8 cellular contexts compared by ENCODE assay signal in the genomic region with DNA sequence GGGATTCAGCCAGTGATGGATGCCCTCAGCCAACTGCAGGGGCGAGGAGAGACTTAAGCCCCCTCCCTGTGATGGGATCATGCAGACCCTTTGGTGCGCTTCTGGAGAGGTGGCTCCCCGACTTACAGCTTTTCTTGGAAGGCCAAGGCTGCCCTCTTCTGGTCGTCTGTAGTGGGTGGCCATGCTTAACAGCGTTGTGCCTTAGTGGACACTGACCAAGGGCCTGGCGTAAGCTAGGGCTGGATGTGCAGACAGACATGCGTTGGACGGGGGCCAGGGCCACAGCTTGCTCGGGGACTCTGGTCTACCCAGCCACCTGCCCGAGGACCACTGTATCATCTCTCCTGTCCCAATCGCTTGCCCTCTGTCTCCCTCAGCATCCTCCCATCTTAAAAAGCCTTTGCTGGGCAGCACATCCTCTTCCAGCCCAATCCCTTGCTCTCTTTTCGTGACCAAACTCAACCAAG. TPM values are rescaled to one million over a fixed set of nuclear protein-coding genes. Genes with fewer than 3 reads are reported as not detected.
DNase-seq lines count a peak whose midpoint lies in the region; ATAC-seq and TF ChIP-seq lines count a peak whose summit lies in the region.

No MANE protein-coding gene starts in this region.

- 0 out of 2 replicates have a peak, but pooled peaks cover 4% of the 10 kb centered on the region for H3K36me3 Mint-ChIP-seq in HFFc6 (ENCODE audit: low read depth)
- no peaks in the 10 kb centered on the region for H3K36me3 Mint-ChIP-seq in activated naive CD8-positive, alpha-beta T cell treated with anti-CD3 and anti-CD28 coated beads, Interleukin-2, amount 50 U/mL, for 24 hours (ENCODE audit: low read depth)

- peaks cover 31% of the 10 kb centered on the region for H3K4me1 Mint-ChIP-seq in HFFc6 (ENCODE audit: low read depth)
- H3K4me1 Mint-ChIP-seq in activated naive CD8-positive, alpha-beta T cell treated with anti-CD3 and anti-CD28 coated beads, Interleukin-2, amount 50 U/mL, for 24 hours = peaks cover 24% of the 10 kb centered on the region

- H3K4me1 ChIP-seq in NT2/D1 (ENCODE audit: insufficient read depth, insufficient read length) = peaks cover 5% of the 10 kb centered on the region
- peaks cover 10% of the 10 kb centered on the region for H3K4me1 ChIP-seq in osteoblast (ENCODE audit: insufficient read depth, low read length)

- H3K27ac ChIP-seq in C4-2B (no peak overlapping the region), osteoblast (ENCODE audit: low read depth, low read length) (no peak overlapping the region)

- no peaks in the 10 kb centered on the region for H3K9me3 Mint-ChIP-seq in HFFc6
- H3K9me3 Mint-ChIP-seq in activated naive CD8-positive, alpha-beta T cell treated with anti-CD3 and anti-CD28 coated beads, Interleukin-2, amount 50 U/mL, for 24 hours = no peaks in the 10 kb centered on the region

- peaks cover 24% of the 10 kb centered on the region for H3K27me3 ChIP-seq in NT2/D1 (ENCODE audit: insufficient read depth, insufficient read length)
- H3K27me3 ChIP-seq in osteoblast (ENCODE audit: insufficient read depth, low read length) = no peaks in the 10 kb centered on the region

- no peak overlapping the region for H3K27ac Mint-ChIP-seq in HFFc6
- H3K27ac Mint-ChIP-seq in activated naive CD8-positive, alpha-beta T cell treated with anti-CD3 and anti-CD28 coated beads, Interleukin-2, amount 50 U/mL, for 24 hours = no peak overlapping the region

- no peaks in the 10 kb centered on the region for H3K79me2 ChIP-seq in osteoblast (ENCODE audit: insufficient read depth, low read length)

- H3K27me3 Mint-ChIP-seq in HFFc6 (ENCODE audit: insufficient read depth) = peaks cover 5% of the 10 kb centered on the region
- no peaks in the 10 kb centered on the region for H3K27me3 Mint-ChIP-seq in activated naive CD8-positive, alpha-beta T cell treated with anti-CD3 and anti-CD28 coated beads, Interleukin-2, amount 50 U/mL, for 24 hours

- TF ChIP-seq CTCF in C4-2B (conservative IDR thresholded peaks at IDR 0.05) = peak; percentile 90
- TF ChIP-seq CTCF in HFFc6 (IDR thresholded peaks at IDR 0.05) = peak; percentile 84
- TF ChIP-seq CTCF in osteoblast (IDR thresholded peaks at IDR 0.05; ENCODE audit: extremely low read depth, low read depth, low read length) = peak; percentile 84

- no peak overlapping the region for H3K9ac ChIP-seq in NT2/D1 (ENCODE audit: insufficient read length, low read depth)

- intact Hi-C loops in head of caudate nucleus (cut with DNase I) = loop anchor here (5.0 to 10.0 kb wide), 3 partner anchors 52 to 154 kb away; a partner anchor contains a TSS

- H3K9me3 ChIP-seq in NT2/D1 (ENCODE audit: insufficient read depth, low read length) = no peaks in the 10 kb centered on the region
- H3K9me3 ChIP-seq in osteoblast (ENCODE audit: low read depth, low read length) = no peaks in the 10 kb centered on the region

- H3K4me3 Mint-ChIP-seq in HFFc6 = no peak overlapping the region
- no peak overlapping the region for H3K4me3 Mint-ChIP-seq in activated naive CD8-positive, alpha-beta T cell treated with anti-CD3 and anti-CD28 coated beads, Interleukin-2, amount 50 U/mL, for 24 hours

- no peak for ATAC-seq in activated naive CD8-positive, alpha-beta T cell treated with anti-CD3 and anti-CD28 coated beads, Interleukin-2, amount 50 U/mL, for 24 hours
- ATAC-seq in GM18907 (IDR thresholded peaks at IDR 0.05; ENCODE audit: unreplicated experiment) (no peak), HG03196 (IDR thresholded peaks at IDR 0.05; ENCODE audit: unreplicated experiment) (no peak)

- DNase-seq in HFFc6 (peak; percentile 41), NT2/D1 (ENCODE audit: low read depth, low spot score) (peak; percentile 90), head of caudate nucleus (peak; percentile 62 to 94 (median 85)), osteoblast (ENCODE audit: insufficient read length, low spot score, missing footprints) (peak; percentile 90)
- DNase-seq in activated naive CD8-positive, alpha-beta T cell treated with anti-CD3 and anti-CD28 coated beads, Interleukin-2, amount 50 U/mL, for 24 hours = peak; percentile 52

- H4K20me1 ChIP-seq in osteoblast (ENCODE audit: insufficient read depth, low read length) = peaks cover 11% of the 10 kb centered on the region

- H3K36me3 ChIP-seq in NT2/D1 (ENCODE audit: insufficient read depth, insufficient read length, low read length) (no peaks in the 10 kb centered on the region), osteoblast (ENCODE audit: insufficient read depth, low read length) (no peaks in the 10 kb centered on the region)

- no peak overlapping the region for H3K4me2 ChIP-seq in osteoblast (ENCODE audit: insufficient read depth, low read length)

- H3K4me3 ChIP-seq in NT2/D1 (ENCODE audit: insufficient read length, low read depth) (no peak overlapping the region), osteoblast (ENCODE audit: insufficient read depth, low read length) (no peak overlapping the region)

- H2AFZ ChIP-seq in osteoblast (ENCODE audit: low read length) = peak overlapping the region; percentile 60

RNA-seq across cellular contexts. Expression of a gene that starts 5.5 kb away (rescaled TPM):
- 1 to 10 TPM; 2.4 to 3.7 (median 3.1) TPM for total RNA-seq in HFFc6 (2021; fragmentation: NEBNext Ultra II Directional; extraction: Animal tissue kit (Norgen Biotek cat#: 25700))
- total RNA-seq in osteoblast = 11.8 and 18.8 TPM in 2 replicates

RNA-seq across cellular contexts. Expression of a gene that starts 49.7 kb away (rescaled TPM):
- 100 to 1,000 TPM; 160 to 173 (median 168) TPM for total RNA-seq in HFFc6 (2021; fragmentation: NEBNext Ultra II Directional; extraction: Animal tissue kit (Norgen Biotek cat#: 25700))
- total RNA-seq in osteoblast = 89.3 and 139 TPM in 2 replicates
